Comparison of ENCODE assay signal across 9 cellular contexts in genomic region chr15:84714816-84715215, GRCh38. TPM values are rescaled to one million over a fixed set of nuclear protein-coding genes. Genes with fewer than 3 reads are reported as not detected.
DNase-seq lines count a peak whose midpoint lies in the region; ATAC-seq and TF ChIP-seq lines count a peak whose summit lies in the region.
"Had no signal": no experiment of that assay in that cellular context is flagged by ENCODE, and none has a peak within 500 bp of the region (broad histone marks: within the 10 kb centered on the region; RNA-seq: fewer than 3 reads in every experiment).

No MANE protein-coding gene starts in this region.

- peaks cover 8% of the 10 kb centered on the region for H3K36me3 ChIP-seq in BE2C

- ATAC-seq in naive thymus-derived CD8-positive, alpha-beta T cell = no peak
- no peak for ATAC-seq in HG02884 (IDR thresholded peaks at IDR 0.05; ENCODE audit: unreplicated experiment)
- ATAC-seq: sciatic nerve had no signal

- H3K4me3 Mint-ChIP-seq in chondrocyte (ENCODE audit: unreplicated experiment) = peak overlapping the region; percentile 93
- H3K4me3 Mint-ChIP-seq in naive thymus-derived CD8-positive, alpha-beta T cell = peak overlapping the region; percentile 91 to 100 (median 94)

- no peaks in the 10 kb centered on the region; the same call in 1 of the 2 replicates for H3K4me1 ChIP-seq in BE2C

- peak overlapping the region; percentile 96 for H3K27ac Mint-ChIP-seq in chondrocyte (ENCODE audit: unreplicated experiment)
- H3K27ac Mint-ChIP-seq in naive thymus-derived CD8-positive, alpha-beta T cell = peak overlapping the region; percentile 94 to 100 (median 97)

- H3K27me3 ChIP-seq in BE2C = no peaks in the 10 kb centered on the region

- H3K36me3 Mint-ChIP-seq in chondrocyte (ENCODE audit: low read depth) = no peaks in the 10 kb centered on the region
- peaks cover 2 to 22% (median 5%) of the 10 kb centered on the region in 3 donors for H3K36me3 Mint-ChIP-seq in naive thymus-derived CD8-positive, alpha-beta T cell

- peak overlapping the region; percentile 89 for H3K4me3 ChIP-seq in BE2C (ENCODE audit: low read depth, low read length)

- H3K9me3 ChIP-seq in BE2C = no peaks in the 10 kb centered on the region

- in situ Hi-C loops in KBM-7 (cut with MboI; ENCODE audit: low pct_unique_long_range_greater_than_20kb, low sequenced_read_pairs) = no loop called here

- H3K27me3 Mint-ChIP-seq in chondrocyte (ENCODE audit: low read depth) = no peaks in the 10 kb centered on the region
- no peaks in the 10 kb centered on the region for H3K27me3 Mint-ChIP-seq in naive thymus-derived CD8-positive, alpha-beta T cell

- TF ChIP-seq CTCF in BE2C (IDR thresholded peaks at IDR 0.05; ENCODE audit: low read depth, low read length) = no peak
- TF ChIP-seq CTCF in chondrocyte (IDR thresholded peaks at IDR 0.05) = no peak

- H3K4me1 Mint-ChIP-seq in chondrocyte (ENCODE audit: low read depth) = peaks cover 34% of the 10 kb centered on the region
- peaks cover 14 to 63% (median 46%) of the 10 kb centered on the region in 4 donors for H3K4me1 Mint-ChIP-seq in naive thymus-derived CD8-positive, alpha-beta T cell

- no peaks in the 10 kb centered on the region for H3K9me3 Mint-ChIP-seq in chondrocyte (ENCODE audit: low read depth)
- no peaks in the 10 kb centered on the region for H3K9me3 Mint-ChIP-seq in naive thymus-derived CD8-positive, alpha-beta T cell

- DNase-seq in BE2C (no peak), KBM-7 (peak; percentile 50), chondrocyte (ENCODE audit: low spot score) (no peak), NCI-H2227 treated with DMSO at 0.1 percent for 48 hours (lab: John Stamatoyannopoulos, UW) (no peak), hepatic stellate cell (ENCODE audit: low spot score) (no peak)
- no peak for DNase-seq in naive thymus-derived CD8-positive, alpha-beta T cell
- DNase-seq in activated CD8-positive, alpha-beta memory T cell treated with anti-CD3 and anti-CD28 coated beads for 24 hours = no peak

- POLR2A ChIA-PET in naive thymus-derived CD8-positive, alpha-beta T cell (lab: Charles Lee) = interaction anchor here (0.7 to 15.6 kb wide), 7 partner anchors 11 to 143 kb away, joined by 3 to 434 read pairs (median 71); partner anchors contain the start of genes NMB, WDR73 and ZNF592

RNA-seq across cellular contexts. Expression of gene SEC11A, which starts 1.1 kb away (rescaled TPM):
- polyA plus RNA-seq in BE2C (2012; ENCODE audit: insufficient read depth, insufficient read length, low read depth) = 121 TPM
- 175 to 198 TPM (median 195 TPM) in 3 replicates for total RNA-seq in chondrocyte
- 10 to 100 TPM; 68.3 to 70.6 TPM for total RNA-seq in naive thymus-derived CD8-positive, alpha-beta T cell
- polyA plus RNA-seq in naive thymus-derived CD8-positive, alpha-beta T cell = 100 to 1,000 TPM; 103 to 128 (median 119) TPM

RNA-seq across cellular contexts. Expression of gene ZNF592, which starts 33.6 kb away (rescaled TPM):
- 24.2 TPM for polyA plus RNA-seq in BE2C (2012; ENCODE audit: insufficient read depth, insufficient read length, low read depth)
- total RNA-seq in chondrocyte = 30.6 to 31.5 TPM (median 30.6 TPM) in 3 replicates
- 10 to 100 TPM; 39.6 to 40.7 TPM for total RNA-seq in naive thymus-derived CD8-positive, alpha-beta T cell
- polyA plus RNA-seq in naive thymus-derived CD8-positive, alpha-beta T cell = 1 to 10 TPM; 3.2 to 9.4 (median 4.1) TPM

RNA-seq across cellular contexts. Expression of gene NMB, which starts 56.8 kb away (rescaled TPM):
- polyA plus RNA-seq in BE2C (2012; ENCODE audit: insufficient read depth, insufficient read length, low read depth) = 6.4 TPM
- 5.7 to 8.5 TPM (median 7.8 TPM) in 3 replicates for total RNA-seq in chondrocyte
- 1 to 10 TPM; 1.6 to 2.1 TPM for total RNA-seq in naive thymus-derived CD8-positive, alpha-beta T cell
- 1 to 10 TPM; 1.9 to 5.7 (median 3.3) TPM for polyA plus RNA-seq in naive thymus-derived CD8-positive, alpha-beta T cell
